ENCODE assay signal across 20 cellular contexts in genomic region chr22:42163515-42163914, GRCh38. TPM values are rescaled to one million over a fixed set of nuclear protein-coding genes. Genes with fewer than 3 reads are reported as not detected.
"Had no signal": no experiment of that assay in that cellular context is flagged by ENCODE, and none has a peak within 500 bp of the region (broad histone marks: within the 10 kb centered on the region; RNA-seq: fewer than 3 reads in every experiment).

No MANE protein-coding gene starts in this region.

- H3K4me1 ChIP-seq: ascending aorta, stomach, testis, upper lobe of left lung had no signal

- H3K4me1 Mint-ChIP-seq: activated CD4-positive, alpha-beta T cell treated with anti-CD3 and anti-CD28 coated beads for 36 hours; activated CD8-positive, alpha-beta memory T cell treated with anti-CD3 and anti-CD28 coated beads, Interleukin-2, amount 10 ng/mL, durations not matched to agents 7 days and 5 days; WTC11 had no signal

- ATAC-seq: activated CD4-positive, alpha-beta T cell treated with anti-CD3 and anti-CD28 coated beads for 36 hours; activated CD8-positive, alpha-beta memory T cell treated with anti-CD3 and anti-CD28 coated beads, Interleukin-2, amount 10 ng/mL, durations not matched to agents 7 days and 5 days; left lobe of liver; WTC11 had no signal

- H3K9me3 ChIP-seq: ascending aorta, stomach, testis, upper lobe of left lung had no signal

- DNase-seq: activated CD4-positive, alpha-beta T cell treated with anti-CD3 and anti-CD28 coated beads for 36 hours; activated CD4-positive, alpha-beta T cell treated with anti-CD3 and anti-CD28 coated beads, Interleukin-2, amount 50 U/mL, for 48 hours; activated CD8-positive, alpha-beta memory T cell treated with anti-CD3 and anti-CD28 coated beads, Interleukin-2, amount 10 ng/mL, durations not matched to agents 7 days and 5 days; activated naive CD4-positive, alpha-beta T cell; cerebellar nuclear complex; cortex of kidney; nucleus accumbens; posterior cingulate gyrus; stimulated activated CD4-positive, alpha-beta T cell treated with anti-CD3 and anti-CD28 coated beads, Interleukin-2, amount 100 ng/mL, for 24 hours; stomach; testis; upper lobe of left lung had no signal

- H3K27me3 ChIP-seq: ascending aorta, stomach, testis, upper lobe of left lung had no signal

- H3K27me3 Mint-ChIP-seq: activated CD4-positive, alpha-beta T cell treated with anti-CD3 and anti-CD28 coated beads for 36 hours; activated CD8-positive, alpha-beta memory T cell treated with anti-CD3 and anti-CD28 coated beads, Interleukin-2, amount 10 ng/mL, durations not matched to agents 7 days and 5 days; natural killer cell treated with Interleukin-12 subunit alpha and Interleukin-12 subunit beta and Interleukin-15 and Interleukin-18, amount 100 ng/mL, for 72 hours had no signal

- H3K36me3 Mint-ChIP-seq: natural killer cell treated with Interleukin-12 subunit alpha and Interleukin-12 subunit beta and Interleukin-15 and Interleukin-18, amount 100 ng/mL, for 72 hours had no signal

- H3K27ac ChIP-seq: ascending aorta, SK-N-MC, stomach, testis, upper lobe of left lung had no signal

- H3K4me3 Mint-ChIP-seq: activated CD4-positive, alpha-beta T cell treated with anti-CD3 and anti-CD28 coated beads for 36 hours; activated CD8-positive, alpha-beta memory T cell treated with anti-CD3 and anti-CD28 coated beads, Interleukin-2, amount 10 ng/mL, durations not matched to agents 7 days and 5 days; mesothelial cell of epicardium; natural killer cell treated with Interleukin-12 subunit alpha and Interleukin-12 subunit beta and Interleukin-15 and Interleukin-18, amount 100 ng/mL, for 72 hours; WTC11 had no signal

- H3K27ac Mint-ChIP-seq: activated CD4-positive, alpha-beta T cell treated with anti-CD3 and anti-CD28 coated beads for 36 hours; activated CD8-positive, alpha-beta memory T cell treated with anti-CD3 and anti-CD28 coated beads, Interleukin-2, amount 10 ng/mL, durations not matched to agents 7 days and 5 days; mesothelial cell of epicardium; natural killer cell treated with Interleukin-12 subunit alpha and Interleukin-12 subunit beta and Interleukin-15 and Interleukin-18, amount 100 ng/mL, for 72 hours; WTC11 had no signal

- H3K4me3 ChIP-seq: ascending aorta, lung, SK-N-MC, stomach, testis, upper lobe of left lung had no signal

- H3K9me3 Mint-ChIP-seq: mesothelial cell of epicardium; natural killer cell treated with Interleukin-12 subunit alpha and Interleukin-12 subunit beta and Interleukin-15 and Interleukin-18, amount 100 ng/mL, for 72 hours; WTC11 had no signal

RNA-seq across cellular contexts. Expression of gene CYP2D6, which starts 32.9 kb away (rescaled TPM):
- total RNA-seq: skeletal muscle tissue had no signal
